Comparison of ENCODE assay signal across 9 cellular contexts in the genomic region with DNA sequence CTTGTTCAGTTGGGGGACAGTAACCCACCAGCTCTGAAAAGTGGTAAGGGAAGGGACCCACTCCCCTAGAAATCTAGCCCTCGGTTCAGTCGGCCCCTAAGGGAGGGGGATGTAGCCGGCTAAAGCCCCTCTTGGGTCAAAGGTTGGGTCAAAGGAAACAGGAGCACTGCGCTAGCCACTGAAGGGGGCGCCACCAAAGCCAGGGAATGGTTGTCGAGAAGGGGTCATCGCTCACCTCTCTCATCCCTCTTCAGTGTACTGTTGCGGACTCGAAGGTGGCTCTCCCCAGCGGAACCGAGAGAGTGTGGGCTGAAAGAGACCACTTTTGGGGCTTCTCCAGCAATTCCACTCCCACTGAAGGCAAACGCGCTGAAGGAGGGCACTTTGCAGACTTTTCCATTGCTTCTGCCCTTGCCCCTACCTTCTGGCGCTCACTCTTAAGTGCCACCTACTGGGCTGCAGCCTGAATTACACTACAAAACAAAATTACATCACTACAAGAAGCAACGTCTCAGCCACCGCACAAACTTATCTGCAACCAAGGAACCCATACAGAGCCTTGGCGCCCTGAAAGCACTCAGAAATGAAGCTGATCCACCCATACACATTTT.
DNase-seq lines count a peak whose midpoint lies in the region; ATAC-seq and TF ChIP-seq lines count a peak whose summit lies in the region.
"Had no signal": no experiment of that assay in that cellular context is flagged by ENCODE, and none has a peak within 500 bp of the region (broad histone marks: within the 10 kb centered on the region; RNA-seq: fewer than 3 reads in every experiment).

No MANE protein-coding gene starts in this region.

- H3F3A ChIP-seq in GM23338 (replicated peaks; ENCODE audit: low read depth), result no peaks in the 10 kb centered on the region

- no peak overlapping the region for H3K4me2 ChIP-seq in GM23338

- no peak overlapping the region for H3K4me3 ChIP-seq in GM23338
- no peak overlapping the region for H3K4me3 ChIP-seq in adrenal gland
- H3K4me3 ChIP-seq: psoas muscle had no signal

- H3K36me3 ChIP-seq in GM23338 (ENCODE audit: insufficient read depth) (no peaks in the 10 kb centered on the region), adrenal gland (replicated peaks in 1 of 2) (no peaks in the 10 kb centered on the region)

- no peak for TF ChIP-seq POLR2A in adrenal gland (IDR thresholded peaks at IDR 0.05)

- no peaks in the 10 kb centered on the region for H3K27me3 ChIP-seq in GM23338 (ENCODE audit: insufficient read depth)
- H3K27me3 ChIP-seq in adrenal gland, result no peaks in the 10 kb centered on the region

- DNase-seq in ELF-1 (ENCODE audit: low read depth, low spot score) (peak; percentile 62), GM23338 (ENCODE audit: low spot score) (peak; percentile 80), SKM-1 (lab: John Stamatoyannopoulos, UW; ENCODE audit: unreplicated experiment) (peak; percentile 3), kidney tubule cell (ENCODE audit: low spot score) (peak; percentile 41), LoVo (ENCODE audit: low spot score) (no peak), cerebellar cortex (ENCODE audit: low spot score) (no peak), adrenal gland (no peak), sciatic nerve (ENCODE audit: low spot score) (no peak)
- DNase-seq: psoas muscle had no signal

- peak; percentile 87 for ATAC-seq in GM23338
- ATAC-seq in sciatic nerve, result no peak

- H3K9me3 Mint-ChIP-seq in GM23338, result peaks cover 4% of the 10 kb centered on the region; the same call in 1 of the 3 replicates

- H4K20me1 ChIP-seq in GM23338 (replicated peaks; ENCODE audit: insufficient read depth), result no peaks in the 10 kb centered on the region

- H3K9me3 ChIP-seq in adrenal gland (replicated peaks in 1 of 3), result no peaks in the 10 kb centered on the region
- H3K9me3 ChIP-seq: psoas muscle had no signal

- peaks cover 4% of the 10 kb centered on the region; the same call in 1 of the 3 replicates for H3K4me1 Mint-ChIP-seq in GM23338

- H3K27ac ChIP-seq in GM23338 (ENCODE audit: low read depth) (no peak overlapping the region), adrenal gland (no peak overlapping the region)
- H3K27ac ChIP-seq: psoas muscle had no signal

- H3K4me3 Mint-ChIP-seq in GM23338, result no peak overlapping the region

- no peak overlapping the region for H3K27ac Mint-ChIP-seq in GM23338

- TF ChIP-seq CTCF in GM23338 (conservative IDR thresholded peaks at IDR 0.05; ENCODE audit: low read depth in 2 of 2) (peak; percentile 72 to 74), adrenal gland (IDR thresholded peaks at IDR 0.05) (peak in 3 of 6 experiments; percentile 10 to 29 (median 25))

- H3K27me3 Mint-ChIP-seq in GM23338 (ENCODE audit: insufficient read depth, low read depth, poor library complexity), result no peaks in the 10 kb centered on the region

- WGBS in adrenal gland, 4 donors, result 80 to 90% (median 86%) methylated on average over 17 of the region's 17 CpGs

- H3K9me2 ChIP-seq in GM23338 (ENCODE audit: insufficient read depth), result no peaks in the 10 kb centered on the region

- intact Hi-C loops in adrenal gland (cut with DNase I), result no loop called here
- intact Hi-C loops in sciatic nerve (cut with DNase I), result no loop called here

- 0 out of 2 replicates have a peak overlapping the region, but pooled peaks have one; percentile 25 for H2AFZ ChIP-seq in GM23338

- no peaks in the 10 kb centered on the region for H3K79me2 ChIP-seq in GM23338 (replicated peaks; ENCODE audit: insufficient read depth)

- peaks cover 2% of the 10 kb centered on the region; the same call in 1 of the 3 replicates for H3K36me3 Mint-ChIP-seq in GM23338 (ENCODE audit: low read depth)

- H3K4me1 ChIP-seq in GM23338 (ENCODE audit: insufficient read depth) (no peaks in the 10 kb centered on the region), adrenal gland (replicated peaks in 1 of 2) (no peaks in the 10 kb centered on the region)

TF ChIP-seq in GM23338, 12 proteins besides CTCF, POLR2A, EP300 and RAD21 (continues in another document):
- no peak for TF ChIP-seq STAT1 (IDR thresholded peaks at IDR 0.05; ENCODE audit: unreplicated experiment)
- TF ChIP-seq, protein P1, sequence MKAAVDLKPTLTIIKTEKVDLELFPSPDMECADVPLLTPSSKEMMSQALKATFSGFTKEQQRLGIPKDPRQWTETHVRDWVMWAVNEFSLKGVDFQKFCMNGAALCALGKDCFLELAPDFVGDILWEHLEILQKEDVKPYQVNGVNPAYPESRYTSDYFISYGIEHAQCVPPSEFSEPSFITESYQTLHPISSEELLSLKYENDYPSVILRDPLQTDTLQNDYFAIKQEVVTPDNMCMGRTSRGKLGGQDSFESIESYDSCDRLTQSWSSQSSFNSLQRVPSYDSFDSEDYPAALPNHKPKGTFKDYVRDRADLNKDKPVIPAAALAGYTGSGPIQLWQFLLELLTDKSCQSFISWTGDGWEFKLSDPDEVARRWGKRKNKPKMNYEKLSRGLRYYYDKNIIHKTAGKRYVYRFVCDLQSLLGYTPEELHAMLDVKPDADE (IDR thresholded peaks at IDR 0.05), result no peak
- TF ChIP-seq EZH2phosphoT487 (IDR thresholded peaks at IDR 0.05; ENCODE audit: unreplicated experiment), result no peak
- TF ChIP-seq CREB1 (CRISPR knock-in tag; IDR thresholded peaks at IDR 0.05; ENCODE audit: low read depth), result no peak
- no peak for TF ChIP-seq JUNB (IDR thresholded peaks at IDR 0.05; ENCODE audit: unreplicated experiment)
- TF ChIP-seq REST (IDR thresholded peaks at IDR 0.05; ENCODE audit: unreplicated experiment), result no peak

Comparison
In these comparisons a context has a peak if more than half of its experiments do, and no peak if none do; other contexts are left out.
1. DNase-seq: peak in ELF-1 (single experiment), GM23338 (single experiment), SKM-1 (single experiment) and kidney tubule cell (single experiment); none in LoVo (single experiment), cerebellar cortex (single experiment), adrenal gland (0 of 7) and sciatic nerve (single experiment).